1 cellular context compared by ENCODE assay signal in genomic region chr14:78848234-78848820, GRCh38.
TF ChIP-seq lines count a peak whose summit lies in the region.

No MANE protein-coding gene starts in this region.

TF ChIP-seq in GM23338, 12 proteins besides CTCF, POLR2A, EP300 and RAD21 (continued from another document):
- no peak for TF ChIP-seq ZNF462 (CRISPR knock-in tag; IDR thresholded peaks at IDR 0.05)
